Comparison of ENCODE assay signal across 11 cellular contexts in genomic region chr15:60589728-60590127, GRCh38.
A peak's percentile ranks its signal among the peaks of the same experiment; 100 is the strongest.
DNase-seq lines count a peak whose midpoint lies in the region; ATAC-seq, FAIRE-seq and TF ChIP-seq lines count a peak whose summit lies in the region.
"Had no signal": no experiment of that assay in that cellular context is flagged by ENCODE, and none has a peak within 500 bp of the region (broad histone marks: within the 10 kb centered on the region; RNA-seq: fewer than 3 reads in every experiment).

No MANE protein-coding gene starts in this region.

- TF ChIP-seq CTCF in Peyer's patch (IDR thresholded peaks at IDR 0.05) = no peak
- no peak for TF ChIP-seq CTCF in epithelial cell of proximal tubule (conservative IDR thresholded peaks at IDR 0.05; ENCODE audit: low read depth, low read length)
- TF ChIP-seq CTCF in progenitor cell of endocrine pancreas (IDR thresholded peaks at IDR 0.05; ENCODE audit: unreplicated experiment) = no peak

- no peaks in the 10 kb centered on the region for H3K36me3 ChIP-seq in Peyer's patch

- no peaks in the 10 kb centered on the region for H3K4me1 ChIP-seq in Peyer's patch

- H3K4me1 Mint-ChIP-seq in progenitor cell of endocrine pancreas (ENCODE audit: low read depth) = peaks cover 22% of the 10 kb centered on the region

- no peaks in the 10 kb centered on the region for H3K9me3 ChIP-seq in Peyer's patch

- DNase-seq in GM03348 (ENCODE audit: low spot score) = peak; percentile 24
- no peak for DNase-seq in Peyer's patch
- DNase-seq in epithelial cell of proximal tubule (ENCODE audit: low read depth) = no peak
- no peak for DNase-seq in progenitor cell of endocrine pancreas (ENCODE audit: low spot score, unreplicated experiment)
- no peak for DNase-seq in left lobe of liver (ENCODE audit: low spot score)
- DNase-seq in RCC 7860 (ENCODE audit: low spot score) = no peak
- DNase-seq: amygdala, NCI-H1092, NCI-H446 treated with DMSO at 0.1 percent for 48 hours had no signal

- peak overlapping the region; percentile 75 for H3K4me3 Mint-ChIP-seq in progenitor cell of endocrine pancreas (ENCODE audit: low read depth)

- peak overlapping the region in 3 of 4 donors; percentile 44 to 95 (median 50) for H3K27ac ChIP-seq in Peyer's patch
- H3K27ac ChIP-seq: RWPE1 had no signal

- no peak for TF ChIP-seq POLR2A in Peyer's patch (IDR thresholded peaks at IDR 0.05)

- no peak for ATAC-seq in left lobe of liver
- no peak for ATAC-seq in GM19351 (IDR thresholded peaks at IDR 0.05; ENCODE audit: unreplicated experiment)

- H3K4me3 ChIP-seq in Peyer's patch (peak overlapping the region in 2 of 4 donors; percentile 33 to 77), epithelial cell of proximal tubule (ENCODE audit: low read depth, low read length) (peak overlapping the region; percentile 73)

- no peaks in the 10 kb centered on the region for H3K36me3 Mint-ChIP-seq in progenitor cell of endocrine pancreas (ENCODE audit: insufficient read depth)

- H3K27me3 Mint-ChIP-seq in progenitor cell of endocrine pancreas = peaks cover 4% of the 10 kb centered on the region

- no peak overlapping the region for H3K27ac Mint-ChIP-seq in progenitor cell of endocrine pancreas

- no peaks in the 10 kb centered on the region for H3K27me3 ChIP-seq in Peyer's patch

- FAIRE-seq in RCC 7860 (lab: Jason Lieb, UNC) = no peak

- H3K9me3 Mint-ChIP-seq in progenitor cell of endocrine pancreas (ENCODE audit: low read depth) = no peaks in the 10 kb centered on the region
